In the genomic region with DNA sequence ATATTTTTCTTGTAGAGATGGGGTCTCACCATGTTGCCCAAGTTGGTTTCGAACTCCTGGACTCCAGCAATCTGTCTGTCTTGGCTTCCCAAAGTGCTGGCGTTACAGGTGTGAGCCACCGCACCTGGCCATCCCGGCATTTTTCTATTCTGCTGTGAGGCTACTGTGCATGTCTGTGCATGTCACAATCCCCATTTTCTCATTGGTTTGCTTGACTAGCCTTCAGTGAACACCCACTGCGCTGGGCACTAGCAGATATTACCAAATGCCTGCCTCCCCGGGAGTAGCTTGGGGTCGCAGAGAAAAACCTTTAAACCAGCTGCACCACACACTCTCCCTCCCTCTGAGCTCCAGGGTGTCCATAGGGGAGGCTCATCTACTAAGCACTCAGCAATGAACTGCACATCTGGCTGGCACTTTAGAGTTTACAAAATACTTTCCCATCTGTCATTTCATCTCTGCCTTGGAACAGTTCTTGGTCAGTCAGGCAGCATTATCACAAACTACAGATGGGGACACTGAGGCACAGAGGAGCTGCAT, we compare ENCODE assay signal across 9 cellular contexts. TPM values are rescaled to one million over a fixed set of nuclear protein-coding genes. Genes with fewer than 3 reads are reported as not detected.
DNase-seq lines count a peak whose midpoint lies in the region; ATAC-seq, FAIRE-seq and TF ChIP-seq lines count a peak whose summit lies in the region.
"Had no signal": no experiment of that assay in that cellular context is flagged by ENCODE, and none has a peak within 500 bp of the region (broad histone marks: within the 10 kb centered on the region; RNA-seq: fewer than 3 reads in every experiment).

No MANE protein-coding gene starts in this region.

- H3K36me3 ChIP-seq in astrocyte (ENCODE audit: insufficient read depth, low read length) (peaks cover 19% of the 10 kb centered on the region), mesendoderm (ENCODE audit: control insufficient read depth, insufficient read depth, low read length) (peaks cover 11% of the 10 kb centered on the region), thyroid gland (peaks cover 0 to 7% of the 10 kb centered on the region in 2 donors)

- no CpG with 5 or more reads among the region's 7 CpGs for WGBS in mesendoderm (ENCODE audit: extremely low coverage, insufficient coverage, low lambda C conversion rate)
- 89 to 96% methylated on average over 7 of the region's 7 CpGs for WGBS in thyroid gland, 2 donors

- peaks cover 60% of the 10 kb centered on the region for H3K4me1 ChIP-seq in astrocyte (ENCODE audit: insufficient read depth, low read length)
- H3K4me1 ChIP-seq in mesendoderm (ENCODE audit: control insufficient read depth, low read depth, low read length) = peaks cover 4% of the 10 kb centered on the region
- peaks cover 62 to 72% of the 10 kb centered on the region in 2 donors for H3K4me1 ChIP-seq in thyroid gland

- no peaks in the 10 kb centered on the region for H3K9me3 Mint-ChIP-seq in activated naive CD4-positive, alpha-beta T cell treated with anti-CD3 and anti-CD28 coated beads, Interleukin-2, amount 10 ng/mL, durations not matched to agents 7 days and 5 days
- no peaks in the 10 kb centered on the region for H3K9me3 Mint-ChIP-seq in astrocyte (ENCODE audit: unreplicated experiment)

- no peak overlapping the region for H2AK5ac ChIP-seq in mesendoderm (ENCODE audit: low read length)

- H3K27me3 ChIP-seq in astrocyte (ENCODE audit: insufficient read depth, low read length) = no peaks in the 10 kb centered on the region
- H3K27me3 ChIP-seq in mesendoderm (ENCODE audit: insufficient read depth, low read length, poor library complexity) = no peaks in the 10 kb centered on the region
- H3K27me3 ChIP-seq in thyroid gland = no peaks in the 10 kb centered on the region

- ATAC-seq in HG03025 (IDR thresholded peaks at IDR 0.05; ENCODE audit: low FRiP score, unreplicated experiment) = no peak

- TF ChIP-seq CTCF in astrocyte (IDR thresholded peaks at IDR 0.05; ENCODE audit: insufficient read depth, low read depth, low read length) (no peak), thyroid gland (IDR thresholded peaks at IDR 0.05) (no peak)

- H3K18ac ChIP-seq in mesendoderm (ENCODE audit: low read length) = no peak overlapping the region

- TF ChIP-seq POLR2A in thyroid gland (IDR thresholded peaks at IDR 0.05) = no peak

- no peak overlapping the region for H3K4ac ChIP-seq in mesendoderm (ENCODE audit: low read depth, low read length)

- peaks cover 20% of the 10 kb centered on the region for H3K36me3 Mint-ChIP-seq in activated naive CD4-positive, alpha-beta T cell treated with anti-CD3 and anti-CD28 coated beads, Interleukin-2, amount 10 ng/mL, durations not matched to agents 7 days and 5 days
- peaks cover 11% of the 10 kb centered on the region for H3K36me3 Mint-ChIP-seq in astrocyte (ENCODE audit: low read depth, unreplicated experiment)

- no peak overlapping the region for H2BK120ac ChIP-seq in mesendoderm (ENCODE audit: low read depth, low read length)

- H4K20me1 ChIP-seq in astrocyte (ENCODE audit: insufficient read depth, low read length) = peaks cover 92% of the 10 kb centered on the region

- no peak overlapping the region for H3K4me3 Mint-ChIP-seq in activated naive CD4-positive, alpha-beta T cell treated with anti-CD3 and anti-CD28 coated beads, Interleukin-2, amount 10 ng/mL, durations not matched to agents 7 days and 5 days
- H3K4me3 Mint-ChIP-seq in astrocyte (ENCODE audit: unreplicated experiment) = no peak overlapping the region

- H3K4me2 ChIP-seq in astrocyte (ENCODE audit: low read length) = peak overlapping the region; percentile 96
- no peak overlapping the region for H3K4me2 ChIP-seq in mesendoderm (ENCODE audit: low read length)

- no peak overlapping the region for H2AFZ ChIP-seq in astrocyte (ENCODE audit: low read depth, low read length)

- H3K4me3 ChIP-seq in astrocyte (ENCODE audit: insufficient read depth, low read depth, low read length) (no peak overlapping the region), mesendoderm (ENCODE audit: low read length) (no peak overlapping the region), thyroid gland (replicated peaks in 1 of 3) (no peak overlapping the region)

- intact Hi-C loops in thyroid gland (cut with DNase I) = no loop called here

- no peak overlapping the region for H4K5ac ChIP-seq in mesendoderm (ENCODE audit: low read length)

- H4K8ac ChIP-seq in mesendoderm (ENCODE audit: low read depth, low read length) = no peak overlapping the region

- H3K9ac ChIP-seq in astrocyte (ENCODE audit: low read length) = peak overlapping the region; percentile 100
- no peak overlapping the region for H3K9ac ChIP-seq in mesendoderm (ENCODE audit: low read length)

- CTCF ChIA-PET in activated naive CD4-positive, alpha-beta T cell treated with anti-CD3 and anti-CD28 coated beads, Interleukin-2, amount 10 ng/mL, durations not matched to agents 7 days and 5 days (lab: Charles Lee) = interaction anchor here (1.7 kb wide), 1 partner anchor 14 kb away, joined by 6 read pairs; no protein-coding TSS in a partner anchor

- FAIRE-seq in astrocyte (lab: Jason Lieb, UNC) = no peak

- no peak overlapping the region for H2BK15ac ChIP-seq in mesendoderm (replicated peaks; ENCODE audit: low read depth)

- peak overlapping the region; percentile 82 for H3K27ac Mint-ChIP-seq in activated naive CD4-positive, alpha-beta T cell treated with anti-CD3 and anti-CD28 coated beads, Interleukin-2, amount 10 ng/mL, durations not matched to agents 7 days and 5 days
- H3K27ac Mint-ChIP-seq in astrocyte (ENCODE audit: unreplicated experiment) = no peak overlapping the region

- peaks cover 66% of the 10 kb centered on the region for H3K4me1 Mint-ChIP-seq in activated naive CD4-positive, alpha-beta T cell treated with anti-CD3 and anti-CD28 coated beads, Interleukin-2, amount 10 ng/mL, durations not matched to agents 7 days and 5 days
- peaks cover 51% of the 10 kb centered on the region for H3K4me1 Mint-ChIP-seq in astrocyte (ENCODE audit: low read depth, unreplicated experiment)

- H3K79me2 ChIP-seq in astrocyte (ENCODE audit: insufficient read depth, low read length) = peaks cover 97% of the 10 kb centered on the region
- H3K79me2 ChIP-seq in mesendoderm (ENCODE audit: control insufficient read depth, insufficient read depth, low read length) = peaks cover 94% of the 10 kb centered on the region

- DNase-seq in activated naive CD4-positive, alpha-beta T cell treated with anti-CD3 and anti-CD28 coated beads, Interleukin-2, amount 10 ng/mL, durations not matched to agents 7 days and 5 days = no peak
- no peak for DNase-seq in activated naive CD4-positive, alpha-beta T cell (lab: John Stamatoyannopoulos, UW)
- DNase-seq in astrocyte (ENCODE audit: low read depth) (no peak), mesendoderm (no peak), thyroid gland (no peak), ecto neural progenitor cell (ENCODE audit: low spot score) (no peak), HK-2 (ENCODE audit: unreplicated experiment) (no peak)
- DNase-seq: cerebellar nuclear complex had no signal

- H3K9me3 ChIP-seq in astrocyte (ENCODE audit: insufficient read depth, low read depth, low read length) (no peaks in the 10 kb centered on the region), thyroid gland (no peaks in the 10 kb centered on the region)

- no peak overlapping the region for H2BK5ac ChIP-seq in mesendoderm (ENCODE audit: low read length)

- no peak overlapping the region for H3K23ac ChIP-seq in mesendoderm (ENCODE audit: low read length)

- peaks cover 24% of the 10 kb centered on the region for H3K79me1 ChIP-seq in mesendoderm (ENCODE audit: low read length)

- H3K56ac ChIP-seq in mesendoderm (ENCODE audit: low read length) = peak overlapping the region; percentile 56

- no peaks in the 10 kb centered on the region for H3K27me3 Mint-ChIP-seq in activated naive CD4-positive, alpha-beta T cell treated with anti-CD3 and anti-CD28 coated beads, Interleukin-2, amount 10 ng/mL, durations not matched to agents 7 days and 5 days
- H3K27me3 Mint-ChIP-seq in astrocyte (ENCODE audit: low read depth, unreplicated experiment) = no peaks in the 10 kb centered on the region

- H3K27ac ChIP-seq in astrocyte (ENCODE audit: low read depth, low read length) (peak overlapping the region; percentile 91), mesendoderm (ENCODE audit: low read depth, low read length) (no peak overlapping the region), thyroid gland (peak overlapping the region in 2 of 3 donors; percentile 93 to 99)

RNA-seq across cellular contexts. Expression of gene CSNK1E, which starts 4.9 kb away (rescaled TPM):
- 157 and 171 TPM in 2 replicates for total RNA-seq in astrocyte
- 124 TPM for polyA plus RNA-seq in mesendoderm (2013, experiment 1 of 2)
- 125 TPM for polyA plus RNA-seq in mesendoderm (2013, experiment 2 of 2)
- 10 to 100 TPM; 53.2 to 98.4 (median 69.5) TPM for total RNA-seq in thyroid gland

RNA-seq across cellular contexts. Expression of gene TMEM184B, which starts 39.5 kb away (rescaled TPM):
- 109 and 114 TPM in 2 replicates for total RNA-seq in astrocyte
- polyA plus RNA-seq in mesendoderm (2013, experiment 1 of 2) = 33.7 TPM
- 35.3 TPM for polyA plus RNA-seq in mesendoderm (2013, experiment 2 of 2)
- total RNA-seq in thyroid gland = 10 to 100 TPM; 42.9 to 92.2 (median 74.5) TPM
